ENCODE assay signal across 25 cellular contexts in the genomic region with DNA sequence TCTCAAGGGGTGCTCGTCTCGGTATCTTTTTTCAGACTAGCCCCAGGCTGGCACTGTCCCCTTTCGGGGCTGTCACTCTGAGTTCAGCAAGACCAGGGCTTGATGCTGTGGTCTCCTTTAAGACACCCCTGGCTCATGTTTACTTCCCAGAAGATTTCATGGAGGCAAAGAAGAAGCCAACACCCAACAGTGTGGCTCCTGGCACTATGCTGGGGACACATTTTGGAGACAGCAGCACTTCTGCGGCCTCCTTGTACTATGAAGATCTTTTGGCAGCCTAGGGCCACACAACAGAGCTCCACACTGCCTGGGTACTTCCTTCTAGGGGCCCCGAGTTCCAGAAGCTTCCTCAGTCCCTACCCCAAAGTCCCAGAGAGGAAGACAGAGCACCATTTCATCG. TPM values are rescaled to one million over a fixed set of nuclear protein-coding genes. Genes with fewer than 3 reads are reported as not detected.
A peak's percentile ranks its signal among the peaks of the same experiment; 100 is the strongest.
DNase-seq lines count a peak whose midpoint lies in the region; ATAC-seq, FAIRE-seq and TF ChIP-seq lines count a peak whose summit lies in the region.
"Had no signal": no experiment of that assay in that cellular context is flagged by ENCODE, and none has a peak within 500 bp of the region (broad histone marks: within the 10 kb centered on the region; RNA-seq: fewer than 3 reads in every experiment).

No MANE protein-coding gene starts in this region.

- TF ChIP-seq POLR2A in tibial nerve (IDR thresholded peaks at IDR 0.05): no peak

- H3K27ac Mint-ChIP-seq in activated CD4-positive, alpha-beta memory T cell treated with anti-CD3 and anti-CD28 coated beads for 36 hours: peak overlapping the region; percentile 28
- H3K27ac Mint-ChIP-seq in activated CD4-positive, alpha-beta memory T cell treated with anti-CD3 and anti-CD28 coated beads, Interleukin-2, amount 10 ng/mL, durations not matched to agents 7 days and 5 days: no peak overlapping the region
- H3K27ac Mint-ChIP-seq in astrocyte (ENCODE audit: unreplicated experiment): no peak overlapping the region
- H3K27ac Mint-ChIP-seq: activated naive CD8-positive, alpha-beta T cell treated with anti-CD3 and anti-CD28 coated beads, Interleukin-2, amount 50 U/mL, for 24 hours; dendritic cell treated with granulocyte-macrophage colony-stimulating factor and Interleukin-4, amounts not matched to agents 40 ng/mL and 50 ng/mL, for 4 days had no signal

- peaks cover 7% of the 10 kb centered on the region for H4K20me1 ChIP-seq in astrocyte (ENCODE audit: insufficient read depth, low read length)

- H3K9me3 Mint-ChIP-seq in activated CD4-positive, alpha-beta memory T cell treated with anti-CD3 and anti-CD28 coated beads for 36 hours: no peaks in the 10 kb centered on the region
- no peaks in the 10 kb centered on the region for H3K9me3 Mint-ChIP-seq in activated CD4-positive, alpha-beta memory T cell treated with anti-CD3 and anti-CD28 coated beads, Interleukin-2, amount 10 ng/mL, durations not matched to agents 7 days and 5 days
- H3K9me3 Mint-ChIP-seq in astrocyte (ENCODE audit: unreplicated experiment): no peaks in the 10 kb centered on the region
- H3K9me3 Mint-ChIP-seq: activated naive CD8-positive, alpha-beta T cell treated with anti-CD3 and anti-CD28 coated beads, Interleukin-2, amount 50 U/mL, for 24 hours; CD4-positive, alpha-beta memory T cell; dendritic cell treated with granulocyte-macrophage colony-stimulating factor and Interleukin-4, amounts not matched to agents 40 ng/mL and 50 ng/mL, for 4 days had no signal

- H3K36me3 ChIP-seq in astrocyte (ENCODE audit: insufficient read depth, low read length) (peaks cover 16% of the 10 kb centered on the region), mesodermal cell (ENCODE audit: control insufficient read depth, insufficient read depth, low read length) (peaks cover 68% of the 10 kb centered on the region), tibial nerve (peaks cover 0 to 42% (median 5%) of the 10 kb centered on the region in 3 donors)
- H3K36me3 ChIP-seq: HAP-1 had no signal

- peaks cover 10% of the 10 kb centered on the region for H3K79me2 ChIP-seq in astrocyte (ENCODE audit: insufficient read depth, low read length)

- H3K4me1 ChIP-seq in astrocyte (ENCODE audit: insufficient read depth, low read length) (peaks cover 48% of the 10 kb centered on the region), mesodermal cell (ENCODE audit: control insufficient read depth, insufficient read depth, low read length, poor library complexity, severe bottlenecking) (peaks cover 50% of the 10 kb centered on the region), tibial nerve (peaks cover 0 to 86% (median 44%) of the 10 kb centered on the region in 4 donors)

- DNase-seq in activated CD4-positive, alpha-beta memory T cell treated with anti-CD3 and anti-CD28 coated beads for 36 hours: no peak
- no peak for DNase-seq in activated CD4-positive, alpha-beta memory T cell treated with anti-CD3 and anti-CD28 coated beads, Interleukin-2, amount 10 ng/mL, durations not matched to agents 7 days and 5 days
- DNase-seq in astrocyte (ENCODE audit: low read depth): no peak
- DNase-seq in tibial nerve (ENCODE audit: low spot score in 2 of 2): no peak
- DNase-seq in G401 (ENCODE audit: low spot score): no peak
- no peak for DNase-seq in substantia nigra (lab: John Stamatoyannopoulos, UW)
- DNase-seq: activated CD4-positive, alpha-beta T cell treated with anti-CD3 and anti-CD28 coated beads, Interleukin-2, amount 50 U/mL, for 4 hours; activated effector memory CD4-positive, alpha-beta T cell treated with Interleukin-2 at 50 U/mL for 16 hours; activated naive CD8-positive, alpha-beta T cell treated with anti-CD3 and anti-CD28 coated beads, Interleukin-2, amount 50 U/mL, for 24 hours; CD4-positive, alpha-beta memory T cell; DMS 273 treated with DMSO at 0.1 percent for 48 hours; mesendoderm; NCI-H1092 treated with DMSO at 0.1 percent for 48 hours; NCI-H1930; NCI-H2227 treated with DMSO at 0.1 percent for 48 hours; SHP77; stimulated activated CD4-positive, alpha-beta T cell treated with anti-CD3 and anti-CD28 coated beads, Interleukin-1b, Interleukin-23, amount 100 ng/mL, for 48 hours; T-helper 9 cell had no signal

- FAIRE-seq in astrocyte (lab: Jason Lieb, UNC): no peak
- FAIRE-seq: bronchial epithelial cell had no signal

- H3K36me3 Mint-ChIP-seq in activated CD4-positive, alpha-beta memory T cell treated with anti-CD3 and anti-CD28 coated beads for 36 hours: peaks cover 62% of the 10 kb centered on the region
- H3K36me3 Mint-ChIP-seq in activated CD4-positive, alpha-beta memory T cell treated with anti-CD3 and anti-CD28 coated beads, Interleukin-2, amount 10 ng/mL, durations not matched to agents 7 days and 5 days (ENCODE audit: low read depth): peaks cover 59% of the 10 kb centered on the region
- peaks cover 21% of the 10 kb centered on the region for H3K36me3 Mint-ChIP-seq in astrocyte (ENCODE audit: low read depth, unreplicated experiment)

- H3K27ac ChIP-seq in astrocyte (ENCODE audit: low read depth, low read length) (peak overlapping the region; percentile 67), mesodermal cell (ENCODE audit: low read depth, low read length, severe bottlenecking) (peak overlapping the region; percentile 45), tibial nerve (peak overlapping the region in 3 of 4 donors; percentile 47 to 96 (median 74)), substantia nigra (ENCODE audit: low read depth, low read length, poor library complexity, severe bottlenecking) (no peak overlapping the region)
- H3K27ac ChIP-seq: 22Rv1 had no signal

- H2AFZ ChIP-seq in astrocyte (ENCODE audit: low read depth, low read length): no peak overlapping the region

- no peaks in the 10 kb centered on the region for H3K27me3 Mint-ChIP-seq in activated CD4-positive, alpha-beta memory T cell treated with anti-CD3 and anti-CD28 coated beads for 36 hours
- no peaks in the 10 kb centered on the region for H3K27me3 Mint-ChIP-seq in activated CD4-positive, alpha-beta memory T cell treated with anti-CD3 and anti-CD28 coated beads, Interleukin-2, amount 10 ng/mL, durations not matched to agents 7 days and 5 days
- H3K27me3 Mint-ChIP-seq in astrocyte (ENCODE audit: low read depth, unreplicated experiment): no peaks in the 10 kb centered on the region
- H3K27me3 Mint-ChIP-seq: activated naive CD8-positive, alpha-beta T cell treated with anti-CD3 and anti-CD28 coated beads, Interleukin-2, amount 50 U/mL, for 24 hours; CD4-positive, alpha-beta memory T cell had no signal

- CTCF ChIA-PET in activated CD4-positive, alpha-beta memory T cell treated with anti-CD3 and anti-CD28 coated beads for 36 hours (lab: Charles Lee): no interaction called here
- CTCF ChIA-PET in activated CD4-positive, alpha-beta memory T cell treated with anti-CD3 and anti-CD28 coated beads, Interleukin-2, amount 10 ng/mL, durations not matched to agents 7 days and 5 days (lab: Charles Lee): no interaction called here

- H3K27me3 ChIP-seq in astrocyte (ENCODE audit: insufficient read depth, low read length) (no peaks in the 10 kb centered on the region), tibial nerve (no peaks in the 10 kb centered on the region)

- TF ChIP-seq EP300 in tibial nerve (IDR thresholded peaks at IDR 0.05): no peak

- no peak overlapping the region for H3K4me3 Mint-ChIP-seq in activated CD4-positive, alpha-beta memory T cell treated with anti-CD3 and anti-CD28 coated beads for 36 hours
- no peak overlapping the region for H3K4me3 Mint-ChIP-seq in activated CD4-positive, alpha-beta memory T cell treated with anti-CD3 and anti-CD28 coated beads, Interleukin-2, amount 10 ng/mL, durations not matched to agents 7 days and 5 days
- H3K4me3 Mint-ChIP-seq in astrocyte (ENCODE audit: unreplicated experiment): no peak overlapping the region
- H3K4me3 Mint-ChIP-seq: activated naive CD8-positive, alpha-beta T cell treated with anti-CD3 and anti-CD28 coated beads, Interleukin-2, amount 50 U/mL, for 24 hours; CD4-positive, alpha-beta memory T cell; dendritic cell treated with granulocyte-macrophage colony-stimulating factor and Interleukin-4, amounts not matched to agents 40 ng/mL and 50 ng/mL, for 4 days had no signal

- peak overlapping the region; percentile 2 for H3K4me2 ChIP-seq in astrocyte (ENCODE audit: low read length)

- POLR2A ChIA-PET in activated CD4-positive, alpha-beta memory T cell treated with anti-CD3 and anti-CD28 coated beads for 36 hours (lab: Charles Lee): no interaction called here
- POLR2A ChIA-PET in activated CD4-positive, alpha-beta memory T cell treated with anti-CD3 and anti-CD28 coated beads, Interleukin-2, amount 10 ng/mL, durations not matched to agents 7 days and 5 days (lab: Charles Lee): no interaction called here

- no peak for ATAC-seq in HG02759 (IDR thresholded peaks at IDR 0.05; ENCODE audit: unreplicated experiment)
- ATAC-seq: activated naive CD8-positive, alpha-beta T cell treated with anti-CD3 and anti-CD28 coated beads, Interleukin-2, amount 50 U/mL, for 24 hours had no signal

- 84 to 100% methylated on average over 4 of the region's 6 CpGs for WGBS in mesodermal cell (ENCODE audit: insufficient coverage in 2 of 2), 2 experiments
- 79 to 81% methylated on average over 6 of the region's 6 CpGs for WGBS in tibial nerve, 2 donors

- H3K4me1 Mint-ChIP-seq in activated CD4-positive, alpha-beta memory T cell treated with anti-CD3 and anti-CD28 coated beads for 36 hours (ENCODE audit: low read depth): peaks cover 35% of the 10 kb centered on the region
- H3K4me1 Mint-ChIP-seq in activated CD4-positive, alpha-beta memory T cell treated with anti-CD3 and anti-CD28 coated beads, Interleukin-2, amount 10 ng/mL, durations not matched to agents 7 days and 5 days: peaks cover 37% of the 10 kb centered on the region
- H3K4me1 Mint-ChIP-seq in astrocyte (ENCODE audit: low read depth, unreplicated experiment): peaks cover 30% of the 10 kb centered on the region

- H3K9me3 ChIP-seq in astrocyte (ENCODE audit: insufficient read depth, low read depth, low read length) (no peaks in the 10 kb centered on the region), mesodermal cell (ENCODE audit: control insufficient read depth, low read length) (no peaks in the 10 kb centered on the region), tibial nerve (no peaks in the 10 kb centered on the region)
- H3K9me3 ChIP-seq: HAP-1 had no signal

- TF ChIP-seq CTCF in astrocyte (IDR thresholded peaks at IDR 0.05; ENCODE audit: insufficient read depth, low read depth, low read length) (no peak), tibial nerve (IDR thresholded peaks at IDR 0.05) (no peak)

- peak overlapping the region; percentile 51 for H3K9ac ChIP-seq in astrocyte (ENCODE audit: low read length)

- in situ Hi-C loops in G401 (cut with HindIII; ENCODE audit: low sequenced_read_pairs): no loop called here

- intact Hi-C loops in activated CD4-positive, alpha-beta memory T cell treated with anti-CD3 and anti-CD28 coated beads for 36 hours (cut with micrococcal nuclease): no loop called here

- H3K4me3 ChIP-seq in astrocyte (ENCODE audit: insufficient read depth, low read depth, low read length) (no peak overlapping the region), mesodermal cell (ENCODE audit: extremely low read depth, insufficient read depth, low read length, poor library complexity, severe bottlenecking) (no peak overlapping the region), tibial nerve (no peak overlapping the region)
- H3K4me3 ChIP-seq: HAP-1, skin epidermis had no signal

RNA-seq across cellular contexts. Expression of gene ECE1, which starts 24.6 kb away (rescaled TPM):
- total RNA-seq in activated CD4-positive, alpha-beta memory T cell treated with anti-CD3 and anti-CD28 coated beads for 36 hours: 100 to 1,000 TPM; 137 to 144 TPM
- 10 to 100 TPM; 85.3 to 87.9 TPM for total RNA-seq in activated CD4-positive, alpha-beta memory T cell treated with anti-CD3 and anti-CD28 coated beads, Interleukin-2, amount 10 ng/mL, durations not matched to agents 7 days and 5 days
- total RNA-seq in astrocyte (172 and 182 TPM in 2 replicates), tibial nerve (100 to 1,000 TPM in 2 of 4 donors, 10 to 100 TPM in 2; 84.1 to 128 (median 110) TPM)
- polyA plus RNA-seq in mesodermal cell (2013, experiment 1 of 2): 279 TPM
- polyA plus RNA-seq in mesodermal cell (2013, experiment 2 of 2): 263 TPM
- total RNA-seq in G401 (2014; rRNA removed; shearing (Covaris generic)): 19.3 and 50.4 TPM in 2 replicates
